8 cellular contexts compared by ENCODE assay signal in the genomic region with DNA sequence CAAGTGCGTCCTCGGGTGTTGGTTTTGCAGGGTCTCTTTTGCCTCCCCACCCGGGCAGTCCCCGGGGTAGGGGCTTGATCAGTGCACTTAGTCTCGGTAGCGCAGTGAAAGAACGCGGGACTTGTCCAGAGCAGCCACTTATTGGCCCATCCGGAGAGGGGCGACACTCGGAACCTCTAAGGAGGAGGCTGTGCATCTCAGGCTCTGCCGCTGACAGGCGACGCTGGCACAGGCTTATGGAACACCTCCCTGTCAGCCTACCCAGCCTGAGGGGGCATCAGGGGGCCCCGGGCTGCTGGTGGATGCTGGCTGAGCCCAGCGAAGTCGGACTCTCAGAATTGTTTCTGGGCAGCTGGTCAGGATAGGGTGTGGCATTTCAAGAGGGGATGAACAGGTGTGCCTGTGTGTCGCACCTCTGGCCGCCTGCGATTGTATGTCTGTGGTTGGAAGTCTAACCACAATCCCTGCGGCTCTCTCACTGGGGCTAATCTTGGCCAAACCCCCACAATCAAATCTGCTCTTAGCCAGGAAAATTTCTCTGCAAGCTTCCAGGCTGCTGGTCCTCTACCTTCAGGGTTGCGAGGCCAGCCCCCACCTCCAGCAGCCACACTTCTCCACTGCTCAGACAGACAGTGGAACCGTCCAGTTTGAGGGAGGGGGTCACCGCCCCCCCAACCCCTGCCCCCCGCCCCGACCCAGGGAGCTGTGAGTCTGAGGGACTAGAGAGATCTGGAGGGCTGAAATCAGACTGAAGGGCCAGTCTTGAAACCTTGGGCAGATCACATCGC. TPM values are rescaled to one million over a fixed set of nuclear protein-coding genes. Genes with fewer than 3 reads are reported as not detected.
DNase-seq lines count a peak whose midpoint lies in the region; ATAC-seq, FAIRE-seq and TF ChIP-seq lines count a peak whose summit lies in the region.

No MANE protein-coding gene starts in this region.

- TF ChIP-seq POLR2A in K562 (conservative IDR thresholded peaks at IDR 0.05): no peak

- H3K4me2 ChIP-seq in KMS-11 (peak overlapping the region; percentile 94), K562 (ENCODE audit: insufficient read depth, low read length) (peak overlapping the region; percentile 93)

- H2AFZ ChIP-seq in KMS-11 (ENCODE audit: low read depth) (peak overlapping the region; percentile 72), K562 (ENCODE audit: low read depth, low read length) (peak overlapping the region; percentile 96)

- POLR2A ChIA-PET in K562 (lab: Yijun Ruan, JAX): interaction anchor here (0.5 to 2.8 kb wide), 11 partner anchors 8 to 740 kb away, joined by 3 to 17 read pairs (median 4); a partner anchor contains a TSS

- H3K27ac ChIP-seq in KMS-11 (peak overlapping the region; percentile 89), K562 (ENCODE audit: extremely low read depth, low read depth, low read length) (peak overlapping the region; percentile 87; the same call in 2 of the 3 replicates)

- H3K27ac Mint-ChIP-seq in immature natural killer cell: peak overlapping the region; percentile 96 to 100 (median 98)

- TF ChIP-seq CTCF in KMS-11 (conservative IDR thresholded peaks at IDR 0.05; ENCODE audit: low read depth, low read length) (peak; percentile 40; the same call in 1 of the 2 replicates), K562 (IDR thresholded peaks at IDR 0.05 in 2 of 3, conservative IDR thresholded peaks at IDR 0.05 in 1 of 3; ENCODE audit: insufficient read depth in 2 of 3, low read depth in 1 of 3, low read length in 3 of 3) (no peak)

- no peaks in the 10 kb centered on the region for H3K9me3 ChIP-seq in K562 (replicated peaks; ENCODE audit: control insufficient read depth, insufficient read depth, low read depth, low read length)

- H3K36me3 ChIP-seq in KMS-11 (ENCODE audit: insufficient read depth) (no peaks in the 10 kb centered on the region), K562 (ENCODE audit: control insufficient read depth, insufficient read depth, low read length) (no peaks in the 10 kb centered on the region)

- peaks cover 62 to 76% of the 10 kb centered on the region in 2 donors for H3K4me1 Mint-ChIP-seq in immature natural killer cell

- DNase-seq in GF-D8 (lab: John Stamatoyannopoulos, UW) (peak; percentile 20), SIG-M5 treated with dmso at 0.1 percent for 504 hours (lab: John Stamatoyannopoulos, UW; ENCODE audit: unreplicated experiment) (peak; percentile 43), K562 (ENCODE audit: extremely low read depth in 1 of 4, low spot score in 3 of 4) (peak; percentile 52 to 71 (median 68)), immature natural killer cell (peak; percentile 58 to 61 (median 60)), cerebellar nuclear complex (lab: John Stamatoyannopoulos, UW) (no peak)
- peak; percentile 73 for DNase-seq in stimulated activated CD4-positive, alpha-beta T cell treated with anti-CD3 and anti-CD28 coated beads, Interleukin-1b, Interleukin-23, amount 100 ng/mL, for 48 hours

- H3K79me2 ChIP-seq in KMS-11 (ENCODE audit: insufficient read depth, low read depth): peaks cover 44% of the 10 kb centered on the region
- H3K79me2 ChIP-seq in K562 (ENCODE audit: control insufficient read depth, insufficient read depth, low read length): peaks cover 4% of the 10 kb centered on the region; the same call in 2 of the 3 replicates

- no peak for TF ChIP-seq RAD21 in K562 (CRISPR knock-in tag; conservative IDR thresholded peaks at IDR 0.05 in 1 of 2, IDR thresholded peaks at IDR 0.05 in 1 of 2)

- H3K27me3 Mint-ChIP-seq in immature natural killer cell (ENCODE audit: low read depth in 3 of 3): peaks cover 12 to 24% (median 16%) of the 10 kb centered on the region in 3 donors

- peaks cover 5% of the 10 kb centered on the region for H3K9me1 ChIP-seq in K562 (ENCODE audit: control insufficient read depth, insufficient read depth, low read length)

- CTCF ChIA-PET in K562 (lab: Yijun Ruan, JAX; ENCODE audit: low intra/inter-chr PET ratio): interaction anchor here (1.0 to 3.1 kb wide), 2 partner anchors 22 to 90 kb away, joined by 3 to 20 read pairs; no protein-coding TSS in a partner anchor

- intact Hi-C loops in K562 (cut with micrococcal nuclease): loop anchor here (5.0 kb wide), 1 partner anchor 88 kb away; no protein-coding TSS in a partner anchor

- 9% methylated on average over 21 of the region's 27 CpGs for WGBS in K562 (ENCODE audit: insufficient coverage, low coverage, missing lambda C conversion rate)

- ATAC-seq in GM21723 (IDR thresholded peaks at IDR 0.05; ENCODE audit: unreplicated experiment) (peak; percentile 36), K562 (peak; percentile 46)

- H3K4me3 ChIP-seq in KMS-11 (IDR thresholded peaks at IDR 0.05; ENCODE audit: insufficient read depth, low read depth, low read length) (no peak overlapping the region), K562 (peak overlapping the region; percentile 59)

- H4K20me1 ChIP-seq in KMS-11 (ENCODE audit: insufficient read depth) (peaks cover 8% of the 10 kb centered on the region; the same call in 1 of the 2 replicates), K562 (replicated peaks; ENCODE audit: control insufficient read depth, insufficient read depth, low read length) (no peaks in the 10 kb centered on the region)

- BruUV-seq in K562 (replicated peaks; lab: Mats Ljungman, UMichigan): no TSS peak

- H3K4me1 ChIP-seq in KMS-11 (ENCODE audit: low read depth, poor library complexity, severe bottlenecking) (peaks cover 39% of the 10 kb centered on the region), K562 (replicated peaks in 1 of 2; ENCODE audit: control insufficient read depth in 2 of 2, insufficient read depth in 2 of 2, low read length in 2 of 2) (peaks cover 33 to 42% of the 10 kb centered on the region in 2 experiments)

- peak overlapping the region; percentile 96 to 100 (median 98) for H3K4me3 Mint-ChIP-seq in immature natural killer cell

- in situ Hi-C loops in K562 (cut with MboI): no loop called here

- H3K27me3 ChIP-seq in KMS-11 (ENCODE audit: insufficient read depth, low read depth) (no peaks in the 10 kb centered on the region), K562 (ENCODE audit: control insufficient read depth in 2 of 2, insufficient read depth in 2 of 2, low read length in 2 of 2) (no peaks in the 10 kb centered on the region)

- peak; percentile 73 for FAIRE-seq in K562 (lab: Jason Lieb, UNC)

- H3K9ac ChIP-seq in KMS-11: peak overlapping the region; percentile 94
- H3K9ac ChIP-seq in K562 (ENCODE audit: insufficient read depth in 1 of 2, low read depth in 2 of 2, low read length in 2 of 2): peak overlapping the region; percentile 78 to 92

- peaks cover 20 to 26% (median 21%) of the 10 kb centered on the region in 3 donors for H3K36me3 Mint-ChIP-seq in immature natural killer cell

- TF ChIP-seq EP300 in K562 (IDR thresholded peaks at IDR 0.05; ENCODE audit: low read length): no peak

- H3K9me3 Mint-ChIP-seq in immature natural killer cell: no peaks in the 10 kb centered on the region

TF ChIP-seq in K562, 482 proteins besides CTCF, POLR2A, EP300 and RAD21 (continues in another document):
- no peak for TF ChIP-seq POLR2G (IDR thresholded peaks at IDR 0.05; ENCODE audit: low read depth, low read length)
- TF ChIP-seq FOXA1 (IDR thresholded peaks at IDR 0.05; ENCODE audit: borderline replicate concordance): no peak
- no peak for TF ChIP-seq KHSRP (IDR thresholded peaks at IDR 0.05)
- no peak for TF ChIP-seq MCM3 (IDR thresholded peaks at IDR 0.05)
- TF ChIP-seq ZNF445 (CRISPR knock-in tag; IDR thresholded peaks at IDR 0.05; ENCODE audit: low read depth): no peak
- TF ChIP-seq ZNF589 (CRISPR knock-in tag; IDR thresholded peaks at IDR 0.05; ENCODE audit: low read depth): no peak
- no peak for TF ChIP-seq HMGN3 (IDR thresholded peaks at IDR 0.05; ENCODE audit: borderline replicate concordance, extremely low read depth, insufficient read length, low read depth, low read length)

RNA-seq across cellular contexts. Expression of a gene that starts 0.8 kb away (rescaled TPM):
- total RNA-seq in K562 (2011; cell fraction: chromatin; rRNA removed; ENCODE audit: low replicate concordance): 57.3 and 108 TPM in 2 replicates
- total RNA-seq in K562 (2011; cell fraction: nucleolus; rRNA removed): 50.4 and 52.2 TPM in 2 replicates
- 58.1 and 76.9 TPM in 2 replicates for total RNA-seq in K562 (2011; cell fraction: nucleoplasm; rRNA removed)
- 3.4 and 4.3 TPM in 2 replicates for total RNA-seq in K562 (2014; rRNA removed)
- 2.5 and 2.9 TPM in 2 replicates for total RNA-seq in K562 (2014; rRNA removed; fragmentation: Illumina TruSeq; extraction: Trizol)
- 4.9 and 6.7 TPM in 2 replicates for total RNA-seq in K562 (2015; rRNA removed; fragmentation: Illumina TruSeq; extraction: Trizol)
- total RNA-seq in K562 (2021): 6.2 and 6.4 TPM in 2 replicates
- 8.4 and 10.6 TPM in 2 replicates for polyA plus RNA-seq in K562 (2011; rRNA removed)
- polyA plus RNA-seq in K562 (2011; cell fraction: cytosol; rRNA removed): 5.7 TPM in 2 replicates
- polyA plus RNA-seq in K562 (2011; cell fraction: nucleus; rRNA removed): 100 and 142 TPM in 2 replicates
- 13.7 and 47.5 TPM in 2 replicates for polyA plus RNA-seq in K562 (2012)
- polyA plus RNA-seq in K562 (2014; fragmentation: Illumina TruSeq; extraction: Trizol): 6.3 and 6.4 TPM in 2 replicates
- under 1 TPM; 0.18 to 0.59 TPM for polyA plus RNA-seq in K562 (2014; fragmentation: Nextera tagmentation; extraction: Ambion mirVana)
- 11.2 and 12.0 TPM in 2 replicates for polyA plus RNA-seq in K562 (2014; rRNA removed)
- 4.1 and 4.6 TPM in 2 replicates for polyA minus RNA-seq in K562 (2011; rRNA and poly(A)+ RNA removed)
- polyA minus RNA-seq in K562 (2011; cell fraction: cytosol; rRNA and poly(A)+ RNA removed): 1.1 and 2.8 TPM in 2 replicates
- polyA minus RNA-seq in K562 (2011; cell fraction: nucleus; rRNA and poly(A)+ RNA removed): 17.1 and 18.2 TPM in 2 replicates
- polyA plus RNA-seq in immature natural killer cell: 10 to 100 TPM; 11.4 to 24.6 (median 18.7) TPM

RNA-seq across cellular contexts. Expression of a gene that starts 21.2 kb away (rescaled TPM):
- 13.4 and 36.4 TPM in 2 replicates for total RNA-seq in K562 (2011; cell fraction: chromatin; rRNA removed; ENCODE audit: low replicate concordance)
- total RNA-seq in K562 (2011; cell fraction: nucleolus; rRNA removed): 36.2 and 45.1 TPM in 2 replicates
- 27.5 and 29.2 TPM in 2 replicates for total RNA-seq in K562 (2011; cell fraction: nucleoplasm; rRNA removed)
- total RNA-seq in K562 (2014; rRNA removed) (51.1 and 52.9 TPM in 2 replicates), K562 (2014; rRNA removed; fragmentation: Illumina TruSeq; extraction: Trizol) (18.1 and 18.3 TPM in 2 replicates), K562 (2015; rRNA removed; fragmentation: Illumina TruSeq; extraction: Trizol) (32.3 and 35.3 TPM in 2 replicates), K562 (2021) (31.9 and 37.5 TPM in 2 replicates)
- polyA plus RNA-seq in K562 (2011; rRNA removed) (33.8 and 53.6 TPM in 2 replicates), K562 (2014; fragmentation: Illumina TruSeq; extraction: Trizol) (43.8 and 49.3 TPM in 2 replicates), K562 (2014; fragmentation: Nextera tagmentation; extraction: Ambion mirVana) (under 1 TPM; 0.15 to 0.51 TPM), K562 (2014; rRNA removed) (37.6 and 47.9 TPM in 2 replicates), immature natural killer cell (10 to 100 TPM; 26.3 to 50.1 (median 35.6) TPM)
- polyA plus RNA-seq in K562 (2011; cell fraction: cytosol; rRNA removed): 55.3 and 60.0 TPM in 2 replicates
- 31.9 and 33.6 TPM in 2 replicates for polyA plus RNA-seq in K562 (2011; cell fraction: nucleus; rRNA removed)
- polyA plus RNA-seq in K562 (2012): 40.3 and 41.6 TPM in 2 replicates
- 22.8 and 32.2 TPM in 2 replicates for polyA minus RNA-seq in K562 (2011; rRNA and poly(A)+ RNA removed)
- polyA minus RNA-seq in K562 (2011; cell fraction: cytosol; rRNA and poly(A)+ RNA removed): 25.5 and 30.8 TPM in 2 replicates
- polyA minus RNA-seq in K562 (2011; cell fraction: nucleus; rRNA and poly(A)+ RNA removed): 7.8 and 15.0 TPM in 2 replicates

Comparison
In these comparisons a context has a peak if more than half of its experiments do, and no peak if none do; other contexts are left out.
1. DNase-seq: peak in GF-D8 (single experiment), SIG-M5 treated with dmso at 0.1 percent for 504 hours (single experiment), K562 (4 of 4), immature natural killer cell (3 of 3) and stimulated activated CD4-positive, alpha-beta T cell treated with anti-CD3 and anti-CD28 coated beads, Interleukin-1b, Interleukin-23, amount 100 ng/mL, for 48 hours (single experiment); none in cerebellar nuclear complex (0 of 2).